ENCODE assay signal across 3 cellular contexts in genomic region chr16:77897038-77897437, GRCh38.
A peak's percentile ranks its signal among the peaks of the same experiment; 100 is the strongest.
TF ChIP-seq lines count a peak whose summit lies in the region.

No MANE protein-coding gene starts in this region.

TF ChIP-seq in HEK293, 187 proteins besides CTCF, POLR2A, EP300 and RAD21 (continued from another document):
- TF ChIP-seq ZNF830 (tag by site-specific recombination; IDR thresholded peaks at IDR 0.05; ENCODE audit: low read depth) (no peak), ZFP3 (tag by site-specific recombination; IDR thresholded peaks at IDR 0.05; ENCODE audit: low read depth) (no peak), ZNF621 (tag by site-specific recombination; IDR thresholded peaks at IDR 0.05) (no peak), ZIC2 (tag by site-specific recombination; IDR thresholded peaks at IDR 0.05) (no peak), ZNF529 (tag by site-specific recombination; IDR thresholded peaks at IDR 0.05; ENCODE audit: insufficient replicate concordance) (no peak), ZNF37A (tag by site-specific recombination; IDR thresholded peaks at IDR 0.05) (no peak), SALL2 (tag by site-specific recombination; IDR thresholded peaks at IDR 0.05; ENCODE audit: borderline replicate concordance) (no peak), BCL11A (tag by site-specific recombination; IDR thresholded peaks at IDR 0.05; ENCODE audit: low read depth) (no peak), ZNF394 (tag by site-specific recombination; IDR thresholded peaks at IDR 0.05; ENCODE audit: borderline replicate concordance) (no peak), ZNF16 (tag by site-specific recombination; IDR thresholded peaks at IDR 0.05; ENCODE audit: low read depth) (no peak)
- TF ChIP-seq, protein P1, sequence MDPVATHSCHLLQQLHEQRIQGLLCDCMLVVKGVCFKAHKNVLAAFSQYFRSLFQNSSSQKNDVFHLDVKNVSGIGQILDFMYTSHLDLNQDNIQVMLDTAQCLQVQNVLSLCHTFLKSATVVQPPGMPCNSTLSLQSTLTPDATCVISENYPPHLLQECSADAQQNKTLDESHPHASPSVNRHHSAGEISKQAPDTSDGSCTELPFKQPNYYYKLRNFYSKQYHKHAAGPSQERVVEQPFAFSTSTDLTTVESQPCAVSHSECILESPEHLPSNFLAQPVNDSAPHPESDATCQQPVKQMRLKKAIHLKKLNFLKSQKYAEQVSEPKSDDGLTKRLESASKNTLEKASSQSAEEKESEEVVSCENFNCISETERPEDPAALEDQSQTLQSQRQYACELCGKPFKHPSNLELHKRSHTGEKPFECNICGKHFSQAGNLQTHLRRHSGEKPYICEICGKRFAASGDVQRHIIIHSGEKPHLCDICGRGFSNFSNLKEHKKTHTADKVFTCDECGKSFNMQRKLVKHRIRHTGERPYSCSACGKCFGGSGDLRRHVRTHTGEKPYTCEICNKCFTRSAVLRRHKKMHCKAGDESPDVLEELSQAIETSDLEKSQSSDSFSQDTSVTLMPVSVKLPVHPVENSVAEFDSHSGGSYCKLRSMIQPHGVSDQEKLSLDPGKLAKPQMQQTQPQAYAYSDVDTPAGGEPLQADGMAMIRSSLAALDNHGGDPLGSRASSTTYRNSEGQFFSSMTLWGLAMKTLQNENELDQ (tag by site-specific recombination; IDR thresholded peaks at IDR 0.05; ENCODE audit: low read depth), result no peak
- TF ChIP-seq, protein P2, sequence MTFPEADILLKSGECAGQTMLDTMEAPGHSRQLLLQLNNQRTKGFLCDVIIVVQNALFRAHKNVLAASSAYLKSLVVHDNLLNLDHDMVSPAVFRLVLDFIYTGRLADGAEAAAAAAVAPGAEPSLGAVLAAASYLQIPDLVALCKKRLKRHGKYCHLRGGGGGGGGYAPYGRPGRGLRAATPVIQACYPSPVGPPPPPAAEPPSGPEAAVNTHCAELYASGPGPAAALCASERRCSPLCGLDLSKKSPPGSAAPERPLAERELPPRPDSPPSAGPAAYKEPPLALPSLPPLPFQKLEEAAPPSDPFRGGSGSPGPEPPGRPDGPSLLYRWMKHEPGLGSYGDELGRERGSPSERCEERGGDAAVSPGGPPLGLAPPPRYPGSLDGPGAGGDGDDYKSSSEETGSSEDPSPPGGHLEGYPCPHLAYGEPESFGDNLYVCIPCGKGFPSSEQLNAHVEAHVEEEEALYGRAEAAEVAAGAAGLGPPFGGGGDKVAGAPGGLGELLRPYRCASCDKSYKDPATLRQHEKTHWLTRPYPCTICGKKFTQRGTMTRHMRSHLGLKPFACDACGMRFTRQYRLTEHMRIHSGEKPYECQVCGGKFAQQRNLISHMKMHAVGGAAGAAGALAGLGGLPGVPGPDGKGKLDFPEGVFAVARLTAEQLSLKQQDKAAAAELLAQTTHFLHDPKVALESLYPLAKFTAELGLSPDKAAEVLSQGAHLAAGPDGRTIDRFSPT (tag by site-specific recombination; IDR thresholded peaks at IDR 0.05), result no peak

TF ChIP-seq in SK-N-SH, 30 proteins besides CTCF, POLR2A, EP300 and RAD21 (continued from another document):
- TF ChIP-seq, protein P3, sequence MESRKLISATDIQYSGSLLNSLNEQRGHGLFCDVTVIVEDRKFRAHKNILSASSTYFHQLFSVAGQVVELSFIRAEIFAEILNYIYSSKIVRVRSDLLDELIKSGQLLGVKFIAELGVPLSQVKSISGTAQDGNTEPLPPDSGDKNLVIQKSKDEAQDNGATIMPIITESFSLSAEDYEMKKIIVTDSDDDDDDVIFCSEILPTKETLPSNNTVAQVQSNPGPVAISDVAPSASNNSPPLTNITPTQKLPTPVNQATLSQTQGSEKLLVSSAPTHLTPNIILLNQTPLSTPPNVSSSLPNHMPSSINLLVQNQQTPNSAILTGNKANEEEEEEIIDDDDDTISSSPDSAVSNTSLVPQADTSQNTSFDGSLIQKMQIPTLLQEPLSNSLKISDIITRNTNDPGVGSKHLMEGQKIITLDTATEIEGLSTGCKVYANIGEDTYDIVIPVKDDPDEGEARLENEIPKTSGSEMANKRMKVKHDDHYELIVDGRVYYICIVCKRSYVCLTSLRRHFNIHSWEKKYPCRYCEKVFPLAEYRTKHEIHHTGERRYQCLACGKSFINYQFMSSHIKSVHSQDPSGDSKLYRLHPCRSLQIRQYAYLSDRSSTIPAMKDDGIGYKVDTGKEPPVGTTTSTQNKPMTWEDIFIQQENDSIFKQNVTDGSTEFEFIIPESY (IDR thresholded peaks at IDR 0.05; ENCODE audit: borderline replicate concordance, low read depth), result 0 out of 2 replicates have a peak, but pooled peaks have one; percentile 8
- TF ChIP-seq FOXM1 (IDR thresholded peaks at IDR 0.05; ENCODE audit: low read depth) (no peak), RXRA (IDR thresholded peaks at IDR 0.05; ENCODE audit: borderline replicate concordance, low read depth) (peak; percentile 53; the same call in 1 of the 2 replicates), NRF1 (IDR thresholded peaks at IDR 0.05; ENCODE audit: low read depth, low read length) (no peak), SMC3 (IDR thresholded peaks at IDR 0.05; ENCODE audit: low read depth, low read length) (no peak), TCF12 (IDR thresholded peaks at IDR 0.05) (peak; percentile 74), PBX3 (IDR thresholded peaks at IDR 0.05) (peak; percentile 46; the same call in 1 of the 2 replicates), TAF1 (IDR thresholded peaks at IDR 0.05; ENCODE audit: borderline replicate concordance, low read depth, low read length) (no peak), RFX5 (IDR thresholded peaks at IDR 0.05; ENCODE audit: low read length) (no peak), JUND (IDR thresholded peaks at IDR 0.05) (no peak; the same call in 1 of the 2 replicates)
- TF ChIP-seq, protein P4, sequence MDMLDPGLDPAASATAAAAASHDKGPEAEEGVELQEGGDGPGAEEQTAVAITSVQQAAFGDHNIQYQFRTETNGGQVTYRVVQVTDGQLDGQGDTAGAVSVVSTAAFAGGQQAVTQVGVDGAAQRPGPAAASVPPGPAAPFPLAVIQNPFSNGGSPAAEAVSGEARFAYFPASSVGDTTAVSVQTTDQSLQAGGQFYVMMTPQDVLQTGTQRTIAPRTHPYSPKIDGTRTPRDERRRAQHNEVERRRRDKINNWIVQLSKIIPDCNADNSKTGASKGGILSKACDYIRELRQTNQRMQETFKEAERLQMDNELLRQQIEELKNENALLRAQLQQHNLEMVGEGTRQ (IDR thresholded peaks at IDR 0.05; ENCODE audit: borderline replicate concordance, low read depth, low read length), result no peak

TF ChIP-seq in neural cell, 6 proteins besides CTCF, POLR2A, EP300 and RAD21 (continued from another document):
- TF ChIP-seq, protein P5, sequence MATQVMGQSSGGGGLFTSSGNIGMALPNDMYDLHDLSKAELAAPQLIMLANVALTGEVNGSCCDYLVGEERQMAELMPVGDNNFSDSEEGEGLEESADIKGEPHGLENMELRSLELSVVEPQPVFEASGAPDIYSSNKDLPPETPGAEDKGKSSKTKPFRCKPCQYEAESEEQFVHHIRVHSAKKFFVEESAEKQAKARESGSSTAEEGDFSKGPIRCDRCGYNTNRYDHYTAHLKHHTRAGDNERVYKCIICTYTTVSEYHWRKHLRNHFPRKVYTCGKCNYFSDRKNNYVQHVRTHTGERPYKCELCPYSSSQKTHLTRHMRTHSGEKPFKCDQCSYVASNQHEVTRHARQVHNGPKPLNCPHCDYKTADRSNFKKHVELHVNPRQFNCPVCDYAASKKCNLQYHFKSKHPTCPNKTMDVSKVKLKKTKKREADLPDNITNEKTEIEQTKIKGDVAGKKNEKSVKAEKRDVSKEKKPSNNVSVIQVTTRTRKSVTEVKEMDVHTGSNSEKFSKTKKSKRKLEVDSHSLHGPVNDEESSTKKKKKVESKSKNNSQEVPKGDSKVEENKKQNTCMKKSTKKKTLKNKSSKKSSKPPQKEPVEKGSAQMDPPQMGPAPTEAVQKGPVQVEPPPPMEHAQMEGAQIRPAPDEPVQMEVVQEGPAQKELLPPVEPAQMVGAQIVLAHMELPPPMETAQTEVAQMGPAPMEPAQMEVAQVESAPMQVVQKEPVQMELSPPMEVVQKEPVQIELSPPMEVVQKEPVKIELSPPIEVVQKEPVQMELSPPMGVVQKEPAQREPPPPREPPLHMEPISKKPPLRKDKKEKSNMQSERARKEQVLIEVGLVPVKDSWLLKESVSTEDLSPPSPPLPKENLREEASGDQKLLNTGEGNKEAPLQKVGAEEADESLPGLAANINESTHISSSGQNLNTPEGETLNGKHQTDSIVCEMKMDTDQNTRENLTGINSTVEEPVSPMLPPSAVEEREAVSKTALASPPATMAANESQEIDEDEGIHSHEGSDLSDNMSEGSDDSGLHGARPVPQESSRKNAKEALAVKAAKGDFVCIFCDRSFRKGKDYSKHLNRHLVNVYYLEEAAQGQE (IDR thresholded peaks at IDR 0.05; ENCODE audit: borderline replicate concordance), result no peak
- TF ChIP-seq POLR2AphosphoS5 (IDR thresholded peaks at IDR 0.05), result no peak
